13 cellular contexts compared by ENCODE assay signal in the genomic region with DNA sequence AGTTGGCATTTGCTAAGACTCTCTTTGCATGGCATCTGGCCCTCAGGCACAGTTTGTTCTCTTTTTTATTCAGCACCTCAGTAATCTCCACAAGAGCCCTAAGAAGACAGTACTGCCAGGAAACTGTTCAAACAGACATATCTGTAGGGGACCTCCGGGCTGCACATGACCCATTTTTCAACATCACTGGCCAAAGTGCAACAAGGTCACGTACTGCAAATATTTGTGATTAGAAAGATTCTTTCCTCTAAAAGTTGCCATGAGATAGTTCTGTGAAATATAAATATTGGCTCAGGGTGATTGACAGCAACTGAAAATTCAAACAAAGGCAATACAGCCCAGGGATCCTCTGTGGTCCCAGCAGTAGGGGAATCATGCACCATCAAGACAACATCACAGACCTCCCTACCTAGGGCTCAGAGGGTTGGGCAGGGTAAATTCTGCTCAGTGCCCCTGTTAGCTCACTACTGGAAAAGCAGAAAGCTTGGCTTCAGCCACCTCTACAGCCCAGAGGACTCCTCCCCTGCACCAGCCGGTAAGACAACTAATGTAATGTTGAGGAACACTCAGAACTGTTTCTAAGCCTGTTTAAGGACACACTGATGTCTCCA.
A peak's percentile ranks its signal among the peaks of the same experiment; 100 is the strongest.
DNase-seq lines count a peak whose midpoint lies in the region; ATAC-seq, FAIRE-seq and TF ChIP-seq lines count a peak whose summit lies in the region.
"Had no signal": no experiment of that assay in that cellular context is flagged by ENCODE, and none has a peak within 500 bp of the region (broad histone marks: within the 10 kb centered on the region; RNA-seq: fewer than 3 reads in every experiment).

No MANE protein-coding gene starts in this region.

- H3K4me3 ChIP-seq in SK-N-SH (ENCODE audit: low read depth in 2 of 2, low read length in 1 of 2) (no peak overlapping the region), SK-N-MC (peak overlapping the region; percentile 68), keratinocyte (ENCODE audit: control insufficient read depth in 2 of 3, extremely low read depth in 1 of 3, insufficient read depth in 2 of 3, low read depth in 1 of 3, low read length in 3 of 3) (no peak overlapping the region), thymus (ENCODE audit: low read length) (no peak overlapping the region)
- H3K4me3 ChIP-seq: neural progenitor cell, skin epidermis had no signal

- H3K36me3 ChIP-seq in SK-N-SH (replicated peaks in 1 of 2; ENCODE audit: control insufficient read depth in 1 of 2, insufficient read depth in 2 of 2, low read length in 1 of 2) = no peaks in the 10 kb centered on the region
- H3K36me3 ChIP-seq in SK-N-MC (ENCODE audit: insufficient read depth, low read length) = no peaks in the 10 kb centered on the region
- H3K36me3 ChIP-seq in keratinocyte (ENCODE audit: control insufficient read depth in 2 of 2, extremely low read depth in 1 of 2, insufficient read depth in 2 of 2, low read length in 2 of 2) = no peaks in the 10 kb centered on the region
- no peaks in the 10 kb centered on the region for H3K36me3 ChIP-seq in thymus (ENCODE audit: control insufficient read depth, insufficient read depth)
- H3K36me3 ChIP-seq: neural progenitor cell had no signal

- TF ChIP-seq RAD21 in SK-N-SH (IDR thresholded peaks at IDR 0.05; ENCODE audit: low read length) = no peak

- H3F3A ChIP-seq in SK-N-SH (replicated peaks; ENCODE audit: insufficient read depth) = no peaks in the 10 kb centered on the region

- no peaks in the 10 kb centered on the region for H3K9me1 ChIP-seq in keratinocyte (ENCODE audit: control insufficient read depth, extremely low read depth, insufficient read depth, low read length)

- H3K9me3 ChIP-seq in SK-N-SH (no peaks in the 10 kb centered on the region), SK-N-MC (ENCODE audit: low read depth, low read length) (no peaks in the 10 kb centered on the region), keratinocyte (ENCODE audit: control insufficient read depth, low read depth, low read length) (no peaks in the 10 kb centered on the region), thymus (ENCODE audit: control insufficient read depth) (no peaks in the 10 kb centered on the region)

- no peaks in the 10 kb centered on the region for H3K79me2 ChIP-seq in SK-N-SH (ENCODE audit: insufficient read depth)
- H3K79me2 ChIP-seq in keratinocyte (ENCODE audit: control insufficient read depth, insufficient read depth, low read length) = no peaks in the 10 kb centered on the region

- no peaks in the 10 kb centered on the region for H3K9me2 ChIP-seq in SK-N-SH

- CTCF ChIA-PET in SK-N-SH (lab: Yijun Ruan, JAX) = no interaction called here

- no peaks in the 10 kb centered on the region for H4K20me1 ChIP-seq in SK-N-SH (ENCODE audit: insufficient read depth)
- no peaks in the 10 kb centered on the region for H4K20me1 ChIP-seq in keratinocyte (ENCODE audit: control insufficient read depth, extremely low read depth, insufficient read depth, low read length)

- ATAC-seq in SK-N-SH treated with all-trans-retinoic acid at 6 μM for 48 hours = peak; percentile 42

- H3K27me3 ChIP-seq in SK-N-SH (ENCODE audit: insufficient read depth) (no peaks in the 10 kb centered on the region), keratinocyte (ENCODE audit: control insufficient read depth, extremely low read depth, insufficient read depth, low read length) (no peaks in the 10 kb centered on the region), thymus (ENCODE audit: control insufficient read depth, insufficient read depth) (no peaks in the 10 kb centered on the region)
- H3K27me3 ChIP-seq: neural progenitor cell had no signal

- H3K4me1 ChIP-seq in SK-N-SH (ENCODE audit: control insufficient read depth in 1 of 2, insufficient read depth in 2 of 2, low read depth in 1 of 2, low read length in 1 of 2) = peaks cover 0 to 2% of the 10 kb centered on the region in 2 experiments; a peak in 1 of 4 replicates
- H3K4me1 ChIP-seq in keratinocyte (ENCODE audit: control insufficient read depth, extremely low read depth, insufficient read depth, low read length) = peaks cover 27% of the 10 kb centered on the region
- peaks cover 7% of the 10 kb centered on the region for H3K4me1 ChIP-seq in thymus (ENCODE audit: control insufficient read depth, insufficient read depth, low read length)

- WGBS in SK-N-SH (ENCODE audit: low lambda C conversion rate) = 69% methylated on average over 2 of the region's 3 CpGs
- 88% methylated on average over 3 of the region's 3 CpGs for WGBS in thymus

- H3K9ac ChIP-seq in SK-N-SH = no peak overlapping the region
- no peak overlapping the region for H3K9ac ChIP-seq in SK-N-MC (ENCODE audit: insufficient read length)
- no peak overlapping the region for H3K9ac ChIP-seq in keratinocyte (ENCODE audit: control insufficient read depth, extremely low read depth, insufficient read depth, low read length)
- H3K9ac ChIP-seq: neural progenitor cell had no signal

- H3K27ac ChIP-seq in SK-N-SH (ENCODE audit: low read depth in 2 of 2, low read length in 1 of 2) (no peak overlapping the region), SK-N-MC (no peak overlapping the region), keratinocyte (ENCODE audit: control insufficient read depth, insufficient read depth, low read length) (no peak overlapping the region), thymus (ENCODE audit: low read depth) (peak overlapping the region; percentile 15)
- H3K27ac ChIP-seq: coronary artery, neural progenitor cell had no signal

- dilution Hi-C loops in keratinocyte (cut with MboI; ENCODE audit: extremely low pct_ligation_motif_present, low sequenced_read_pairs) = no loop called here

- no peak for TF ChIP-seq POLR2A in H54 (IDR thresholded peaks at IDR 0.05; ENCODE audit: low read depth, low read length)

- no peak overlapping the region for H2AFZ ChIP-seq in SK-N-SH (ENCODE audit: low read depth)
- H2AFZ ChIP-seq in keratinocyte (ENCODE audit: control insufficient read depth, low read length) = no peak overlapping the region
- H2AFZ ChIP-seq: neural progenitor cell had no signal

- POLR2A ChIA-PET in SK-N-SH (lab: Yijun Ruan, JAX) = no interaction called here

- TF ChIP-seq EP300 in SK-N-SH (IDR thresholded peaks at IDR 0.05; ENCODE audit: borderline replicate concordance in 1 of 2, low read depth in 1 of 2, low read length in 1 of 2) = no peak

- H3K4me2 ChIP-seq in SK-N-SH (no peak overlapping the region; the same call in 1 of the 2 replicates), keratinocyte (ENCODE audit: control insufficient read depth, extremely low read depth, insufficient read depth, low read depth, low read length) (no peak overlapping the region)
- H3K4me2 ChIP-seq: neural progenitor cell had no signal

- no peak for DNase-seq in SK-N-SH
- no peak for DNase-seq in SK-N-MC (ENCODE audit: low read depth, low spot score)
- DNase-seq in keratinocyte (ENCODE audit: low read depth, low spot score) = no peak
- DNase-seq in HPDE6-E6E7 (ENCODE audit: extremely low spot score) = no peak
- no peak for DNase-seq in H54 (ENCODE audit: insufficient read length, low spot score)
- DNase-seq in stimulated activated CD8-positive, alpha-beta memory T cell treated with anti-CD3 and anti-CD28 coated beads, Interleukin-4, amount 100 ng/mL, for 48 hours = no peak
- DNase-seq: activated CD4-positive, alpha-beta T cell treated with anti-CD3 and anti-CD28 coated beads for 48 hours; amniotic stem cell had no signal

- FAIRE-seq in keratinocyte (lab: Jason Lieb, UNC) (peak; percentile 75), H54 (lab: Jason Lieb, UNC) (no peak)

- TF ChIP-seq CTCF in SK-N-SH (IDR thresholded peaks at IDR 0.05) = no peak
- TF ChIP-seq CTCF in keratinocyte (optimal IDR thresholded peaks at IDR 0.05 in 1 of 3, IDR thresholded peaks at IDR 0.05 in 1 of 3, conservative IDR thresholded peaks at IDR 0.05 in 1 of 3; ENCODE audit: extremely low read depth in 1 of 3, insufficient read depth in 2 of 3, low read length in 3 of 3) = no peak

TF ChIP-seq in SK-N-SH treated with all-trans-retinoic acid at 6 μM for 48 hours, 23 proteins besides CTCF, POLR2A, EP300 and RAD21:
- TF ChIP-seq ZNF70 (CRISPR knock-in tag; IDR thresholded peaks at IDR 0.05) (no peak), ISL1 (CRISPR knock-in tag; IDR thresholded peaks at IDR 0.05) (no peak)
TF ChIP-seq in SK-N-SH treated with all-trans-retinoic acid at 6 μM for 48 hours: peak in this region for 0.

TF ChIP-seq in SK-N-SH, 30 proteins besides CTCF, POLR2A, EP300 and RAD21:
- TF ChIP-seq, protein P1, sequence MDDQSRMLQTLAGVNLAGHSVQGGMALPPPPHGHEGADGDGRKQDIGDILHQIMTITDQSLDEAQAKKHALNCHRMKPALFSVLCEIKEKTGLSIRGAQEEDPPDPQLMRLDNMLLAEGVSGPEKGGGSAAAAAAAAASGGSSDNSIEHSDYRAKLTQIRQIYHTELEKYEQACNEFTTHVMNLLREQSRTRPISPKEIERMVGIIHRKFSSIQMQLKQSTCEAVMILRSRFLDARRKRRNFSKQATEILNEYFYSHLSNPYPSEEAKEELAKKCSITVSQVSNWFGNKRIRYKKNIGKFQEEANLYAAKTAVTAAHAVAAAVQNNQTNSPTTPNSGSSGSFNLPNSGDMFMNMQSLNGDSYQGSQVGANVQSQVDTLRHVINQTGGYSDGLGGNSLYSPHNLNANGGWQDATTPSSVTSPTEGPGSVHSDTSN (IDR thresholded peaks at IDR 0.05) = no peak
- no peak for TF ChIP-seq MXI1 (IDR thresholded peaks at IDR 0.05; ENCODE audit: low read depth, low read length)
- no peak for TF ChIP-seq GATA2 (CRISPR knock-in tag; IDR thresholded peaks at IDR 0.05)
